ENCODE assay signal across 2 cellular contexts in the genomic region with DNA sequence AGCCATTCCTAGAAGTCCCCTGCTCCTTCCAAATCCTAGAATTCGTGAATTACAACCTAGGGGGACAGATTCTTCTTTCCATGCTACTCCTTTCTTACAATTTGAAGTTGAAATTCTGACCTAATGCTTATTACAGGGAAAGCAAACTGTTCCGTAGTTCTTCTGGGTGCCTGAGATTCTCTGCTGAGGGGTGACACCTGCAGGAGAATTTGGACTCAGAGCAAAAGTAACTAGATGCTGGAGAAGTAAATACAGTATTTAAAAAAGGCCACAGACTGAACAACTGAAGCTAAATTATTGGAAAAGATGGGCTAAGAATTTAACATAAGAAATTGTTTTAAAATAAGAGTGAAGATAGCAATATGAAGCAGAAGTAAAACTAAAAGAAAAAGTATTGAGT.
TF ChIP-seq lines count a peak whose summit lies in the region.

No MANE protein-coding gene starts in this region.

TF ChIP-seq in neural cell, 6 proteins besides CTCF, POLR2A, EP300 and RAD21 (continued from another document):
- TF ChIP-seq, protein P1, sequence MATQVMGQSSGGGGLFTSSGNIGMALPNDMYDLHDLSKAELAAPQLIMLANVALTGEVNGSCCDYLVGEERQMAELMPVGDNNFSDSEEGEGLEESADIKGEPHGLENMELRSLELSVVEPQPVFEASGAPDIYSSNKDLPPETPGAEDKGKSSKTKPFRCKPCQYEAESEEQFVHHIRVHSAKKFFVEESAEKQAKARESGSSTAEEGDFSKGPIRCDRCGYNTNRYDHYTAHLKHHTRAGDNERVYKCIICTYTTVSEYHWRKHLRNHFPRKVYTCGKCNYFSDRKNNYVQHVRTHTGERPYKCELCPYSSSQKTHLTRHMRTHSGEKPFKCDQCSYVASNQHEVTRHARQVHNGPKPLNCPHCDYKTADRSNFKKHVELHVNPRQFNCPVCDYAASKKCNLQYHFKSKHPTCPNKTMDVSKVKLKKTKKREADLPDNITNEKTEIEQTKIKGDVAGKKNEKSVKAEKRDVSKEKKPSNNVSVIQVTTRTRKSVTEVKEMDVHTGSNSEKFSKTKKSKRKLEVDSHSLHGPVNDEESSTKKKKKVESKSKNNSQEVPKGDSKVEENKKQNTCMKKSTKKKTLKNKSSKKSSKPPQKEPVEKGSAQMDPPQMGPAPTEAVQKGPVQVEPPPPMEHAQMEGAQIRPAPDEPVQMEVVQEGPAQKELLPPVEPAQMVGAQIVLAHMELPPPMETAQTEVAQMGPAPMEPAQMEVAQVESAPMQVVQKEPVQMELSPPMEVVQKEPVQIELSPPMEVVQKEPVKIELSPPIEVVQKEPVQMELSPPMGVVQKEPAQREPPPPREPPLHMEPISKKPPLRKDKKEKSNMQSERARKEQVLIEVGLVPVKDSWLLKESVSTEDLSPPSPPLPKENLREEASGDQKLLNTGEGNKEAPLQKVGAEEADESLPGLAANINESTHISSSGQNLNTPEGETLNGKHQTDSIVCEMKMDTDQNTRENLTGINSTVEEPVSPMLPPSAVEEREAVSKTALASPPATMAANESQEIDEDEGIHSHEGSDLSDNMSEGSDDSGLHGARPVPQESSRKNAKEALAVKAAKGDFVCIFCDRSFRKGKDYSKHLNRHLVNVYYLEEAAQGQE (IDR thresholded peaks at IDR 0.05; ENCODE audit: borderline replicate concordance): no peak
- TF ChIP-seq EZH2 (IDR thresholded peaks at IDR 0.05; ENCODE audit: borderline replicate concordance, insufficient read depth, low read length, poor library complexity, severe bottlenecking): no peak

TF ChIP-seq in WTC11, 78 proteins besides CTCF, POLR2A, EP300 and RAD21 (continued from another document):
- no peak for TF ChIP-seq SP1 (CRISPR knock-in tag; conservative IDR thresholded peaks at IDR 0.05)
- TF ChIP-seq, protein P2, sequence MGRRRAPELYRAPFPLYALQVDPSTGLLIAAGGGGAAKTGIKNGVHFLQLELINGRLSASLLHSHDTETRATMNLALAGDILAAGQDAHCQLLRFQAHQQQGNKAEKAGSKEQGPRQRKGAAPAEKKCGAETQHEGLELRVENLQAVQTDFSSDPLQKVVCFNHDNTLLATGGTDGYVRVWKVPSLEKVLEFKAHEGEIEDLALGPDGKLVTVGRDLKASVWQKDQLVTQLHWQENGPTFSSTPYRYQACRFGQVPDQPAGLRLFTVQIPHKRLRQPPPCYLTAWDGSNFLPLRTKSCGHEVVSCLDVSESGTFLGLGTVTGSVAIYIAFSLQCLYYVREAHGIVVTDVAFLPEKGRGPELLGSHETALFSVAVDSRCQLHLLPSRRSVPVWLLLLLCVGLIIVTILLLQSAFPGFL (CRISPR knock-in tag; IDR thresholded peaks at IDR 0.05; ENCODE audit: borderline replicate concordance): no peak
TF ChIP-seq in WTC11: peak in this region for 0.
